Comparison of ENCODE assay signal across 20 cellular contexts in the genomic region with DNA sequence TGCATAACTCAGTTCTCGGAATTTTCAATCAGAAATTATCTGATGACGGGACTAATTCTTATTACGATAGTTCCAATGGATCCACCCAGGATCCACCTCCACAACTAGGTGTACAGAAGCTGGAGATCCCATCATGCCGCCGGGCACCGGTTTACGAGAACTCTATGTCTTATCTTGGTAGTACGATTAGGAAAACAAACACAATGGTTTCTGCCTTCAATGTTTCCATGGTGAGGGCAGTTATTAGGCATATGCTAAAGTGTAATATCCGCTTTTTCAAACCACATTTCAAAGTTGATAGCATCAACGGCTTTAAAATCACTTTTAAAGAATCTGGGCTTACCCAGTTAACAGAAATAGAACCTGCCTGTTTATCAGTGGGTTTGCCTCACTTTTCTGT.
DNase-seq lines count a peak whose midpoint lies in the region; ATAC-seq lines count a peak whose summit lies in the region.
"Had no signal": no experiment of that assay in that cellular context is flagged by ENCODE, and none has a peak within 500 bp of the region (broad histone marks: within the 10 kb centered on the region; RNA-seq: fewer than 3 reads in every experiment).

No MANE protein-coding gene starts in this region.

- DNase-seq in stimulated activated naive CD8-positive, alpha-beta T cell treated with anti-CD3 and anti-CD28 coated beads, Interleukin-15, Interleukin-2, amounts not matched to agents 100 U/mL and 50 U/mL, for 24 hours, result no peak
- peak; percentile 47 to 51 for DNase-seq in activated CD4-positive, alpha-beta T cell treated with anti-CD3 and anti-CD28 coated beads, Interleukin-2, amount 50 U/mL, for 48 hours
- DNase-seq in effector memory CD8-positive, alpha-beta T cell, result peak in 2 of 3 experiments; percentile 2 to 11
- DNase-seq in NCI-H1436 treated with DMSO at 0.1 percent for 48 hours (lab: John Stamatoyannopoulos, UW) (no peak), Kasumi-1 (lab: John Stamatoyannopoulos, UW) (no peak)
- DNase-seq: activated naive CD4-positive, alpha-beta T cell treated with anti-CD3 and anti-CD28 coated beads for 36 hours; aorta; gastrocnemius medialis; H7; KBM-7; kidney; NCI-H1694; NCI-H69; occipital lobe; right cardiac atrium; stimulated activated naive CD8-positive, alpha-beta T cell treated with anti-CD3 and anti-CD28 coated beads, Interleukin-15, amount 100 ng/mL, for 72 hours; upper lobe of left lung had no signal

- H3K9me3 Mint-ChIP-seq in stimulated activated naive CD8-positive, alpha-beta T cell treated with anti-CD3 and anti-CD28 coated beads, Interleukin-15, Interleukin-2, amounts not matched to agents 100 ng/mL and 50 ng/mL, for 24 hours, result no peaks in the 10 kb centered on the region
- no peaks in the 10 kb centered on the region for H3K9me3 Mint-ChIP-seq in effector memory CD8-positive, alpha-beta T cell
- H3K9me3 Mint-ChIP-seq: activated naive CD4-positive, alpha-beta T cell treated with anti-CD3 and anti-CD28 coated beads for 36 hours had no signal

- peaks cover 40% of the 10 kb centered on the region for H3K4me1 Mint-ChIP-seq in stimulated activated naive CD8-positive, alpha-beta T cell treated with anti-CD3 and anti-CD28 coated beads, Interleukin-15, Interleukin-2, amounts not matched to agents 100 ng/mL and 50 ng/mL, for 24 hours (ENCODE audit: low read depth)
- peaks cover 22 to 41% of the 10 kb centered on the region in 2 donors for H3K4me1 Mint-ChIP-seq in effector memory CD8-positive, alpha-beta T cell (ENCODE audit: low read depth in 2 of 2)

- peak overlapping the region; percentile 86 for H3K27ac Mint-ChIP-seq in stimulated activated naive CD8-positive, alpha-beta T cell treated with anti-CD3 and anti-CD28 coated beads, Interleukin-15, Interleukin-2, amounts not matched to agents 100 ng/mL and 50 ng/mL, for 24 hours
- H3K27ac Mint-ChIP-seq in effector memory CD8-positive, alpha-beta T cell, result peak overlapping the region; percentile 72 to 88

- no peaks in the 10 kb centered on the region for H3K27me3 Mint-ChIP-seq in stimulated activated naive CD8-positive, alpha-beta T cell treated with anti-CD3 and anti-CD28 coated beads, Interleukin-15, Interleukin-2, amounts not matched to agents 100 ng/mL and 50 ng/mL, for 24 hours
- no peaks in the 10 kb centered on the region for H3K27me3 Mint-ChIP-seq in effector memory CD8-positive, alpha-beta T cell
- H3K27me3 Mint-ChIP-seq: stimulated activated naive CD8-positive, alpha-beta T cell treated with anti-CD3 and anti-CD28 coated beads, Interleukin-15, amount 100 ng/mL, for 72 hours had no signal

- no peak for ATAC-seq in stimulated activated naive CD8-positive, alpha-beta T cell treated with anti-CD3 and anti-CD28 coated beads, Interleukin-15, Interleukin-2, amounts not matched to agents 100 U/mL and 50 U/mL, for 24 hours
- ATAC-seq in effector memory CD8-positive, alpha-beta T cell (replicated peaks), result peak; percentile 68
- no peak for ATAC-seq in GM21381 (IDR thresholded peaks at IDR 0.05; ENCODE audit: unreplicated experiment)
- ATAC-seq: esophagus mucosa; gastrocnemius medialis; right cardiac atrium; stimulated activated naive CD8-positive, alpha-beta T cell treated with anti-CD3 and anti-CD28 coated beads, Interleukin-15, amount 100 ng/mL, for 72 hours had no signal

- no peak overlapping the region for H3K4me3 Mint-ChIP-seq in stimulated activated naive CD8-positive, alpha-beta T cell treated with anti-CD3 and anti-CD28 coated beads, Interleukin-15, Interleukin-2, amounts not matched to agents 100 ng/mL and 50 ng/mL, for 24 hours
- peak overlapping the region; percentile 36 to 56 for H3K4me3 Mint-ChIP-seq in effector memory CD8-positive, alpha-beta T cell
- H3K4me3 Mint-ChIP-seq: activated naive CD4-positive, alpha-beta T cell treated with anti-CD3 and anti-CD28 coated beads for 36 hours; stimulated activated naive CD8-positive, alpha-beta T cell treated with anti-CD3 and anti-CD28 coated beads, Interleukin-15, amount 100 ng/mL, for 72 hours had no signal

- no peaks in the 10 kb centered on the region for H3K36me3 Mint-ChIP-seq in stimulated activated naive CD8-positive, alpha-beta T cell treated with anti-CD3 and anti-CD28 coated beads, Interleukin-15, Interleukin-2, amounts not matched to agents 100 ng/mL and 50 ng/mL, for 24 hours (ENCODE audit: low read depth)
- H3K36me3 Mint-ChIP-seq in effector memory CD8-positive, alpha-beta T cell (ENCODE audit: insufficient read depth), result peaks cover 3% of the 10 kb centered on the region

Comparison
In these comparisons a context has a peak if more than half of its experiments do, and no peak if none do; other contexts are left out.
1. DNase-seq: peak in activated CD4-positive, alpha-beta T cell treated with anti-CD3 and anti-CD28 coated beads, Interleukin-2, amount 50 U/mL, for 48 hours (2 of 2) and effector memory CD8-positive, alpha-beta T cell (2 of 3); none in stimulated activated naive CD8-positive, alpha-beta T cell treated with anti-CD3 and anti-CD28 coated beads, Interleukin-15, Interleukin-2, amounts not matched to agents 100 U/mL and 50 U/mL, for 24 hours (single experiment), NCI-H1436 treated with DMSO at 0.1 percent for 48 hours (single experiment) and Kasumi-1 (0 of 2).